In genomic region chr18:11981383-11981632, GRCh38 we compare ENCODE assay signal across 8 cellular contexts. TPM values are rescaled to one million over a fixed set of nuclear protein-coding genes. Genes with fewer than 3 reads are reported as not detected.
DNase-seq lines count a peak whose midpoint lies in the region; ATAC-seq and TF ChIP-seq lines count a peak whose summit lies in the region.

Gene IMPA2 (plus strand): TSS chr18:11981507. CDS start chr18:11981670, 163 bp downstream.

- TF ChIP-seq POLR2A in GM15510 (IDR thresholded peaks at IDR 0.05; ENCODE audit: borderline replicate concordance, extremely low read depth, insufficient read length): peak; percentile 67

- H3K4me1 ChIP-seq in iPS-15b (ENCODE audit: control insufficient read depth, insufficient read depth, low read length): peaks cover 18% of the 10 kb centered on the region

- H3K4me3 ChIP-seq in iPS-15b (ENCODE audit: low read depth, low read length): peak within 1 kb of the TSS; percentile 91

- no peaks in the 10 kb centered on the region for H3K27me3 Mint-ChIP-seq in activated T-helper 17 cell treated with anti-CD3 and anti-CD28 coated beads, Interleukin-2, amount 50 U/mL, for 72 hours
- no peaks in the 10 kb centered on the region for H3K27me3 Mint-ChIP-seq in stimulated activated naive CD8-positive, alpha-beta T cell treated with anti-CD3 and anti-CD28 coated beads, Interleukin-15, amount 100 ng/mL, for 72 hours

- peak within 1 kb of the TSS; percentile 86 for H3K9ac ChIP-seq in iPS-15b (ENCODE audit: low read depth, low read length)

- no peaks in the 10 kb centered on the region for H3K27me3 ChIP-seq in iPS-15b (ENCODE audit: control insufficient read depth, insufficient read depth, low read length)

- no peaks in the 10 kb centered on the region for H3K36me3 ChIP-seq in iPS-15b (ENCODE audit: control insufficient read depth, insufficient read depth, low read length)

- H3K4me1 Mint-ChIP-seq in activated T-helper 17 cell treated with anti-CD3 and anti-CD28 coated beads, Interleukin-2, amount 50 U/mL, for 72 hours: peaks cover 4% of the 10 kb centered on the region
- H3K4me1 Mint-ChIP-seq in stimulated activated naive CD8-positive, alpha-beta T cell treated with anti-CD3 and anti-CD28 coated beads, Interleukin-15, amount 100 ng/mL, for 72 hours: peaks cover 29% of the 10 kb centered on the region

- H3K36me3 Mint-ChIP-seq in activated T-helper 17 cell treated with anti-CD3 and anti-CD28 coated beads, Interleukin-2, amount 50 U/mL, for 72 hours (ENCODE audit: low read depth): no peaks in the 10 kb centered on the region

- H3K9me3 ChIP-seq in iPS-15b (ENCODE audit: control insufficient read depth, insufficient read depth, low read length): no peaks in the 10 kb centered on the region

- H3K9me3 Mint-ChIP-seq in activated T-helper 17 cell treated with anti-CD3 and anti-CD28 coated beads, Interleukin-2, amount 50 U/mL, for 72 hours: no peaks in the 10 kb centered on the region
- no peaks in the 10 kb centered on the region for H3K9me3 Mint-ChIP-seq in stimulated activated naive CD8-positive, alpha-beta T cell treated with anti-CD3 and anti-CD28 coated beads, Interleukin-15, amount 100 ng/mL, for 72 hours

- ATAC-seq in HG02885 (IDR thresholded peaks at IDR 0.05; ENCODE audit: poor library complexity, unreplicated experiment) (peak; percentile 47), HG03439 (IDR thresholded peaks at IDR 0.05; ENCODE audit: unreplicated experiment) (no peak)
- no peak for ATAC-seq in activated T-helper 17 cell treated with anti-CD3 and anti-CD28 coated beads, Interleukin-2, amount 50 U/mL, for 72 hours (replicated peaks)
- no peak for ATAC-seq in stimulated activated naive CD8-positive, alpha-beta T cell treated with anti-CD3 and anti-CD28 coated beads, Interleukin-15, amount 100 ng/mL, for 72 hours

- H3K27ac Mint-ChIP-seq in activated T-helper 17 cell treated with anti-CD3 and anti-CD28 coated beads, Interleukin-2, amount 50 U/mL, for 72 hours: peak within 1 kb of the TSS; percentile 72
- H3K27ac Mint-ChIP-seq in stimulated activated naive CD8-positive, alpha-beta T cell treated with anti-CD3 and anti-CD28 coated beads, Interleukin-15, amount 100 ng/mL, for 72 hours: peak within 1 kb of the TSS; percentile 92

- no peak for DNase-seq in stimulated activated naive CD8-positive, alpha-beta T cell treated with anti-CD3 and anti-CD28 coated beads, Interleukin-15, amount 100 ng/mL, for 72 hours
- DNase-seq in NCI-H2171 (lab: John Stamatoyannopoulos, UW) (no peak), NCI-H1417 (lab: John Stamatoyannopoulos, UW) (no peak)

- peak within 1 kb of the TSS; percentile 91 for H3K4me3 Mint-ChIP-seq in activated T-helper 17 cell treated with anti-CD3 and anti-CD28 coated beads, Interleukin-2, amount 50 U/mL, for 72 hours
- H3K4me3 Mint-ChIP-seq in stimulated activated naive CD8-positive, alpha-beta T cell treated with anti-CD3 and anti-CD28 coated beads, Interleukin-15, amount 100 ng/mL, for 72 hours: peak within 1 kb of the TSS; percentile 90 to 91

RNA-seq across cellular contexts. Expression of gene IMPA2, which starts in this region (rescaled TPM):
- total RNA-seq in activated T-helper 17 cell treated with anti-CD3 and anti-CD28 coated beads, Interleukin-2, amount 50 U/mL, for 72 hours: 10 to 100 TPM; 18.3 to 23.7 TPM
